9 cellular contexts compared by ENCODE assay signal in the genomic region with DNA sequence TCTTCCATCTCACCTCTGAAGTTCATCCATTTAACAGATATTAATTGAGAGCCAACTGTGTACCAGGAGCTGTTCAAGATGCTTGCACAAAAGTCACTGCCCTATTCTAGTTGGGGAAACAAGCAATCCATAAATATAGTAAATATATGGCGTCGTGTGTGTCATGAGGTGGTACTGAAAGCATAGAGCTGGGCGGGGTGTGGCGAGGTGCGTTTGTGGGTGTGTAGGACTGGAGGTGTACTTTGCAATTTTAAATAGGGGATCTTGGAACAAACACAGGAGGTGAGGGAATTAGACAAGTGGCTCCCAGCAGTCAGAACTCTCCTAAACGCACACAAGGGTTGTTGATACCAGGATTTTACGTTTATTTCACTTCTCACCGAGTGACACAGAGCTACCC. TPM values are rescaled to one million over a fixed set of nuclear protein-coding genes. Genes with fewer than 3 reads are reported as not detected.
DNase-seq lines count a peak whose midpoint lies in the region; ATAC-seq, FAIRE-seq and TF ChIP-seq lines count a peak whose summit lies in the region.
"Had no signal": no experiment of that assay in that cellular context is flagged by ENCODE, and none has a peak within 500 bp of the region (broad histone marks: within the 10 kb centered on the region; RNA-seq: fewer than 3 reads in every experiment).

No MANE protein-coding gene starts in this region.

- no peak for TF ChIP-seq CTCF in keratinocyte (optimal IDR thresholded peaks at IDR 0.05 in 1 of 3, IDR thresholded peaks at IDR 0.05 in 1 of 3, conservative IDR thresholded peaks at IDR 0.05 in 1 of 3; ENCODE audit: extremely low read depth in 1 of 3, insufficient read depth in 2 of 3, low read length in 3 of 3)

- peaks cover 15% of the 10 kb centered on the region for H3K4me1 Mint-ChIP-seq in T-helper 1 cell treated with Interleukin-12 subunit alpha and Interleukin-12 subunit beta and Interleukin-4 antibody, amounts not matched to agents 30 μg/mL and 1 μg/mL, for 36 hours (ENCODE audit: low read depth)

- H3K27ac ChIP-seq in keratinocyte (ENCODE audit: control insufficient read depth, insufficient read depth, low read length): no peak overlapping the region
- peak overlapping the region; percentile 61 for H3K27ac ChIP-seq in subcutaneous abdominal adipose tissue (ENCODE audit: low read depth, low read length)

- H3K9me3 ChIP-seq in keratinocyte (ENCODE audit: control insufficient read depth, low read depth, low read length) (no peaks in the 10 kb centered on the region), subcutaneous abdominal adipose tissue (ENCODE audit: control insufficient read depth in 5 of 5, low read length in 5 of 5) (no peaks in the 10 kb centered on the region)

- H3K4me1 ChIP-seq in keratinocyte (ENCODE audit: control insufficient read depth, extremely low read depth, insufficient read depth, low read length) (peaks cover 3% of the 10 kb centered on the region), subcutaneous abdominal adipose tissue (ENCODE audit: control insufficient read depth in 5 of 5, insufficient read depth in 5 of 5, low read length in 5 of 5) (peaks cover 0 to 20% (median 19%) of the 10 kb centered on the region in 5 donors)

- DNase-seq in T-helper 1 cell (no peak), keratinocyte (ENCODE audit: low read depth, low spot score) (no peak), amygdala (lab: John Stamatoyannopoulos, UW) (no peak)
- DNase-seq in activated naive CD4-positive, alpha-beta T cell treated with anti-CD3 and anti-CD28 coated beads, Interleukin-2, amount 50 U/mL, for 72 hours (ENCODE audit: low spot score in 2 of 2): no peak
- no peak for DNase-seq in central memory CD4-positive, alpha-beta T cell
- DNase-seq in stimulated activated CD4-positive, alpha-beta T cell treated with anti-CD3 and anti-CD28 coated beads, Interleukin-4, amount 100 ng/mL, for 24 hours: no peak
- DNase-seq: NCI-H187 treated with DMSO at 0.1 percent for 48 hours had no signal

- FAIRE-seq in keratinocyte (lab: Jason Lieb, UNC): no peak

- H3K9ac ChIP-seq in keratinocyte (ENCODE audit: control insufficient read depth, extremely low read depth, insufficient read depth, low read length) (no peak overlapping the region), subcutaneous abdominal adipose tissue (ENCODE audit: low read length in 5 of 5) (peak overlapping the region in 1 of 5 donors; percentile 30)

- peaks cover 36% of the 10 kb centered on the region for H3K9me3 Mint-ChIP-seq in T-helper 1 cell treated with Interleukin-12 subunit alpha and Interleukin-12 subunit beta and Interleukin-4 antibody, amounts not matched to agents 30 μg/mL and 1 μg/mL, for 36 hours
- H3K9me3 Mint-ChIP-seq in activated naive CD4-positive, alpha-beta T cell treated with anti-CD3 and anti-CD28 coated beads, Interleukin-2, amount 50 U/mL, for 72 hours: peaks cover 23 to 37% of the 10 kb centered on the region in 2 donors

- H4K20me1 ChIP-seq in keratinocyte (ENCODE audit: control insufficient read depth, extremely low read depth, insufficient read depth, low read length): no peaks in the 10 kb centered on the region

- peak overlapping the region; percentile 70 for H3K4me2 ChIP-seq in keratinocyte (ENCODE audit: control insufficient read depth, extremely low read depth, insufficient read depth, low read depth, low read length)

- H3K27me3 ChIP-seq in keratinocyte (ENCODE audit: control insufficient read depth, extremely low read depth, insufficient read depth, low read length): peaks cover 9% of the 10 kb centered on the region
- H3K27me3 ChIP-seq in subcutaneous abdominal adipose tissue (ENCODE audit: control insufficient read depth in 5 of 5, insufficient read depth in 4 of 5, low read length in 5 of 5): no peaks in the 10 kb centered on the region

- H3K9me1 ChIP-seq in keratinocyte (ENCODE audit: control insufficient read depth, extremely low read depth, insufficient read depth, low read length): no peaks in the 10 kb centered on the region

- no peak for ATAC-seq in activated naive CD4-positive, alpha-beta T cell treated with anti-CD3 and anti-CD28 coated beads, Interleukin-2, amount 50 U/mL, for 72 hours

- peaks cover 9% of the 10 kb centered on the region for H3K36me3 Mint-ChIP-seq in T-helper 1 cell treated with Interleukin-12 subunit alpha and Interleukin-12 subunit beta and Interleukin-4 antibody, amounts not matched to agents 30 μg/mL and 1 μg/mL, for 36 hours (ENCODE audit: low read depth)
- H3K36me3 Mint-ChIP-seq in activated naive CD4-positive, alpha-beta T cell treated with anti-CD3 and anti-CD28 coated beads, Interleukin-2, amount 50 U/mL, for 72 hours: peaks cover 26 to 63% of the 10 kb centered on the region in 2 donors

- H3K36me3 ChIP-seq in keratinocyte (ENCODE audit: control insufficient read depth in 2 of 2, extremely low read depth in 1 of 2, insufficient read depth in 2 of 2, low read length in 2 of 2) (no peaks in the 10 kb centered on the region), subcutaneous abdominal adipose tissue (ENCODE audit: control insufficient read depth in 5 of 5, insufficient read depth in 5 of 5, low read length in 5 of 5) (peaks cover 0 to 2% (median 0%) of the 10 kb centered on the region in 5 donors)

- H3K4me3 Mint-ChIP-seq in T-helper 1 cell treated with Interleukin-12 subunit alpha and Interleukin-12 subunit beta and Interleukin-4 antibody, amounts not matched to agents 30 μg/mL and 1 μg/mL, for 36 hours: peak overlapping the region; percentile 75

- no peak overlapping the region for H2AFZ ChIP-seq in keratinocyte (ENCODE audit: control insufficient read depth, low read length)

- H3K27me3 Mint-ChIP-seq in T-helper 1 cell treated with Interleukin-12 subunit alpha and Interleukin-12 subunit beta and Interleukin-4 antibody, amounts not matched to agents 30 μg/mL and 1 μg/mL, for 36 hours (ENCODE audit: low read depth): peaks cover 4% of the 10 kb centered on the region

- dilution Hi-C loops in keratinocyte (cut with MboI; ENCODE audit: extremely low pct_ligation_motif_present, low sequenced_read_pairs): no loop called here

- no peak overlapping the region for H3K27ac Mint-ChIP-seq in T-helper 1 cell treated with Interleukin-12 subunit alpha and Interleukin-12 subunit beta and Interleukin-4 antibody, amounts not matched to agents 30 μg/mL and 1 μg/mL, for 36 hours
- peak overlapping the region; percentile 37 to 71 for H3K27ac Mint-ChIP-seq in activated naive CD4-positive, alpha-beta T cell treated with anti-CD3 and anti-CD28 coated beads, Interleukin-2, amount 50 U/mL, for 72 hours

- no peaks in the 10 kb centered on the region for H3K79me2 ChIP-seq in keratinocyte (ENCODE audit: control insufficient read depth, insufficient read depth, low read length)

- H3K4me3 ChIP-seq in keratinocyte (ENCODE audit: control insufficient read depth in 2 of 3, extremely low read depth in 1 of 3, insufficient read depth in 2 of 3, low read depth in 1 of 3, low read length in 3 of 3): peak overlapping the region in 1 of 3 experiments; percentile 23
- peak overlapping the region; percentile 41 to 74 (median 70) for H3K4me3 ChIP-seq in subcutaneous abdominal adipose tissue (ENCODE audit: low read depth in 1 of 5, low read length in 5 of 5)

RNA-seq across cellular contexts. Expression of a gene that starts 0.5 kb away (rescaled TPM):
- total RNA-seq in activated naive CD4-positive, alpha-beta T cell treated with anti-CD3 and anti-CD28 coated beads, Interleukin-2, amount 50 U/mL, for 72 hours: 1 to 10 TPM in 1 of 2 donors, under 1 TPM in 1; 0.41 to 1.8 TPM
- polyA plus RNA-seq in keratinocyte: 1.1 TPM in 3 replicates
- not detected for polyA plus RNA-seq in keratinocyte (2011; ENCODE audit: low read depth)
- polyA plus RNA-seq in keratinocyte (2011; cell fraction: cytosol; rRNA removed): 0.42 and 1.1 TPM in 2 replicates
- 2.7 and 3.1 TPM in 2 replicates for polyA plus RNA-seq in keratinocyte (2011; cell fraction: nucleus; rRNA removed)
- polyA plus RNA-seq in keratinocyte (2012; ENCODE audit: low replicate concordance): 0.18 and 0.88 TPM in 2 replicates
- polyA minus RNA-seq in keratinocyte: 0.69 to 0.96 TPM (median 0.80 TPM) in 3 replicates
- polyA minus RNA-seq in keratinocyte (2011; cell fraction: cytosol; rRNA and poly(A)+ RNA removed): not detected
- 0.95 and 2.0 TPM in 2 replicates for polyA minus RNA-seq in keratinocyte (2011; cell fraction: nucleus; rRNA and poly(A)+ RNA removed)

RNA-seq across cellular contexts. Expression of a gene that starts 31.3 kb away (rescaled TPM):
- 1 to 10 TPM; 2.8 to 5.8 TPM for total RNA-seq in activated naive CD4-positive, alpha-beta T cell treated with anti-CD3 and anti-CD28 coated beads, Interleukin-2, amount 50 U/mL, for 72 hours
- 3.9 to 4.3 TPM (median 4.0 TPM) in 3 replicates for polyA plus RNA-seq in keratinocyte
- 2.9 TPM for polyA plus RNA-seq in keratinocyte (2011; ENCODE audit: low read depth)
- polyA plus RNA-seq in keratinocyte (2011; cell fraction: cytosol; rRNA removed): 2.9 and 4.3 TPM in 2 replicates
- polyA plus RNA-seq in keratinocyte (2011; cell fraction: nucleus; rRNA removed): 9.0 and 9.4 TPM in 2 replicates
- 1.8 and 4.0 TPM in 2 replicates for polyA plus RNA-seq in keratinocyte (2012; ENCODE audit: low replicate concordance)
- 3.4 to 6.9 TPM (median 5.1 TPM) in 3 replicates for polyA minus RNA-seq in keratinocyte
- polyA minus RNA-seq in keratinocyte (2011; cell fraction: cytosol; rRNA and poly(A)+ RNA removed): 4.6 TPM
- 4.2 and 4.3 TPM in 2 replicates for polyA minus RNA-seq in keratinocyte (2011; cell fraction: nucleus; rRNA and poly(A)+ RNA removed)
